Comparison of ENCODE assay signal across 21 cellular contexts in genomic region chr10:114607358-114607998, GRCh38. TPM values are rescaled to one million over a fixed set of nuclear protein-coding genes. Genes with fewer than 3 reads are reported as not detected.
A peak's percentile ranks its signal among the peaks of the same experiment; 100 is the strongest.
DNase-seq lines count a peak whose midpoint lies in the region; ATAC-seq and TF ChIP-seq lines count a peak whose summit lies in the region.
"Had no signal": no experiment of that assay in that cellular context is flagged by ENCODE, and none has a peak within 500 bp of the region (broad histone marks: within the 10 kb centered on the region; RNA-seq: fewer than 3 reads in every experiment).

No MANE protein-coding gene starts in this region.

- H2BK15ac ChIP-seq in IMR-90 (ENCODE audit: low read depth, low read length) = no peak overlapping the region

- TF ChIP-seq CTCF in IMR-90 (conservative IDR thresholded peaks at IDR 0.05; ENCODE audit: low read depth, low read length) (no peak), fibroblast of the aortic adventitia (IDR thresholded peaks at IDR 0.05; ENCODE audit: insufficient read depth, low read length) (no peak), omental fat pad (IDR thresholded peaks at IDR 0.05) (no peak)

- no CpG with 5 or more reads among the region's 8 CpGs for WGBS in IMR-90 (ENCODE audit: extremely low coverage in 2 of 2, insufficient read length in 1 of 2), 2 experiments

- no peak for ATAC-seq in IMR-90 (ENCODE audit: low read depth)
- peak; percentile 81 for ATAC-seq in omental fat pad (ENCODE audit: low FRiP score)
- no peak for ATAC-seq in GM19452 (IDR thresholded peaks at IDR 0.05; ENCODE audit: unreplicated experiment)
- ATAC-seq in HG02981 (IDR thresholded peaks at IDR 0.05; ENCODE audit: unreplicated experiment) = no peak
- ATAC-seq: mucosa of descending colon had no signal

- H2AK5ac ChIP-seq in IMR-90 (ENCODE audit: low read depth, low read length) = no peak overlapping the region

- H3K14ac ChIP-seq in IMR-90 (replicated peaks; ENCODE audit: low read depth, low read length) = no peak overlapping the region

- POLR2A ChIA-PET in IMR-90 (lab: Charles Lee; ENCODE audit: unreplicated experiment) = no interaction called here

- H4K8ac ChIP-seq in IMR-90 (ENCODE audit: low read depth in 2 of 2, low read length in 2 of 2) = no peak overlapping the region

- H4K20me1 ChIP-seq in IMR-90 (ENCODE audit: insufficient read depth, low read length) = no peaks in the 10 kb centered on the region

- no peak for TF ChIP-seq RAD21 in IMR-90 (IDR thresholded peaks at IDR 0.05; ENCODE audit: low read length)

- no peak overlapping the region for H2AFZ ChIP-seq in IMR-90 (replicated peaks; ENCODE audit: low read length, poor library complexity)

- in situ Hi-C loops in IMR-90 (cut with MboI; ENCODE audit: low sequenced_read_pairs) = no loop called here

- no peak overlapping the region for H3K9ac ChIP-seq in IMR-90 (ENCODE audit: low read depth, low read length)

- no peak overlapping the region for H2AK9ac ChIP-seq in IMR-90 (replicated peaks; ENCODE audit: low read depth, low read length, poor library complexity)

- H3K9me1 ChIP-seq in IMR-90 (ENCODE audit: insufficient read depth, low read length) = 0 out of 2 replicates have a peak, but pooled peaks cover 6% of the 10 kb centered on the region

- H4K5ac ChIP-seq in IMR-90 (ENCODE audit: low read depth, low read length) = no peak overlapping the region

- no TSS peak for BruUV-seq in IMR-90 (replicated peaks; lab: Mats Ljungman, UMichigan)

- no peak for TF ChIP-seq POLR2A in IMR-90 (IDR thresholded peaks at IDR 0.05; ENCODE audit: low read depth, low read length)

- intact Hi-C loops in IMR-90 (cut with micrococcal nuclease) = no loop called here

- no peak overlapping the region for H3K4me3 Mint-ChIP-seq in immature natural killer cell
- H3K4me3 Mint-ChIP-seq: B cell had no signal

- peaks cover 0 to 4% (median 3%) of the 10 kb centered on the region in 3 donors for H3K27me3 Mint-ChIP-seq in immature natural killer cell (ENCODE audit: low read depth in 3 of 3)

- H4K91ac ChIP-seq in IMR-90 (ENCODE audit: insufficient read depth, low read depth, low read length) = no peak overlapping the region

- CTCF ChIA-PET in IMR-90 (lab: Yijun Ruan, JAX) = interaction anchor here (0.8 kb wide), 1 partner anchor 23 kb away, joined by 4 read pairs; no protein-coding TSS in a partner anchor

- H3K36me3 Mint-ChIP-seq in immature natural killer cell = no peaks in the 10 kb centered on the region

- H2BK5ac ChIP-seq in IMR-90 (ENCODE audit: low read depth, low read length, poor library complexity, severe bottlenecking) = no peak overlapping the region

- peaks cover under 1% of the 10 kb centered on the region for H3K27me3 ChIP-seq in IMR-90 (ENCODE audit: control insufficient read depth, insufficient read depth, low read length)
- H3K27me3 ChIP-seq: brain microvascular endothelial cell, SJCRH30 had no signal

- dilution Hi-C loops in IMR-90 (cut with HindIII; ENCODE audit: low sequenced_read_pairs, unreplicated experiment) = no loop called here

- H3K4me3 ChIP-seq in IMR-90 (ENCODE audit: insufficient read depth, low read depth, low read length) = no peak overlapping the region
- H3K4me3 ChIP-seq in fibroblast of the aortic adventitia (ENCODE audit: low read depth, low read length) = no peak overlapping the region
- H3K4me3 ChIP-seq: mucosa of descending colon, SJCRH30, skin epidermis, thoracic aorta had no signal

- H3K27ac ChIP-seq in IMR-90 (ENCODE audit: insufficient read depth, low read length) = no peak overlapping the region
- H3K27ac ChIP-seq: brain microvascular endothelial cell, SJCRH30, thoracic aorta had no signal

- H3K18ac ChIP-seq in IMR-90 (ENCODE audit: low read depth, low read length) = no peak overlapping the region

- no peaks in the 10 kb centered on the region for H3K36me3 ChIP-seq in IMR-90 (ENCODE audit: control insufficient read depth, insufficient read depth, low read length)
- H3K36me3 ChIP-seq: brain microvascular endothelial cell, SJCRH30, thoracic aorta had no signal

- H3K4ac ChIP-seq in IMR-90 (ENCODE audit: low read depth, low read length) = no peak overlapping the region

- no peaks in the 10 kb centered on the region for H3K9me3 Mint-ChIP-seq in immature natural killer cell

- no peak overlapping the region for H3K27ac Mint-ChIP-seq in immature natural killer cell
- H3K27ac Mint-ChIP-seq: B cell had no signal

- H3K79me1 ChIP-seq in IMR-90 (ENCODE audit: low read depth in 1 of 2, low read length in 2 of 2) = no peaks in the 10 kb centered on the region; a peak in 1 of 4 replicates

- H2BK20ac ChIP-seq in IMR-90 (ENCODE audit: low read depth, low read length) = no peak overlapping the region

- no peaks in the 10 kb centered on the region for H3K9me3 ChIP-seq in IMR-90 (ENCODE audit: control insufficient read depth, insufficient read depth, low read length)
- H3K9me3 ChIP-seq: mucosa of descending colon, SJCRH30, thoracic aorta had no signal

- no peaks in the 10 kb centered on the region for H3K4me1 ChIP-seq in IMR-90 (ENCODE audit: control insufficient read depth, insufficient read depth, low read length)

- H3K4me1 Mint-ChIP-seq in immature natural killer cell = no peaks in the 10 kb centered on the region
- H3K4me1 Mint-ChIP-seq: B cell had no signal

- DNase-seq in IMR-90 (peak; percentile 56), astrocyte of the hippocampus (ENCODE audit: low read depth, low spot score) (peak; percentile 69), fibroblast of the aortic adventitia (ENCODE audit: low read depth) (peak; percentile 40), omental fat pad (ENCODE audit: low spot score) (no peak), immature natural killer cell (no peak), iPS-NIHi11 (ENCODE audit: low spot score) (no peak)
- DNase-seq: activated CD4-positive, alpha-beta T cell treated with anti-CD3 and anti-CD28 coated beads for 4 hours; activated CD8-positive, alpha-beta memory T cell treated with anti-CD3 and anti-CD28 coated beads, Interleukin-2, amount 50 U/mL, for 48 hours; activated naive CD4-positive, alpha-beta T cell treated with Interleukin-2 at 50 U/mL for 16 hours; brain microvascular endothelial cell; effector memory CD4-positive, alpha-beta T cell; Karpas-422; NCI-H1436; SJCRH30; stimulated activated CD4-positive, alpha-beta T cell treated with anti-CD3 and anti-CD28 coated beads, Interleukin-4, amount 100 ng/mL, for 4 hours had no signal

- H3K56ac ChIP-seq in IMR-90 (ENCODE audit: extremely low read depth, insufficient read depth, low read length) = no peak overlapping the region

- H2BK120ac ChIP-seq in IMR-90 (ENCODE audit: low read depth, low read length) = no peak overlapping the region

- no peak overlapping the region for H3K23ac ChIP-seq in IMR-90 (ENCODE audit: low read depth, low read length)

- no peak overlapping the region for H3K4me2 ChIP-seq in IMR-90 (ENCODE audit: low read depth, low read length)

TF ChIP-seq in IMR-90, 13 proteins besides CTCF, POLR2A, EP300 and RAD21:
- TF ChIP-seq ELK1 (IDR thresholded peaks at IDR 0.05; ENCODE audit: borderline replicate concordance, low read depth, low read length) (no peak), RFX5 (IDR thresholded peaks at IDR 0.05; ENCODE audit: low read depth, low read length) (no peak), BHLHE40 (IDR thresholded peaks at IDR 0.05; ENCODE audit: low read depth, low read length) (no peak), SMC3 (IDR thresholded peaks at IDR 0.05; ENCODE audit: low read depth, low read length) (no peak)

RNA-seq across cellular contexts. Expression of gene ABLIM1, which starts 50.6 kb away (rescaled TPM):
- total RNA-seq in IMR-90 (2012; rRNA removed) (9.9 and 11.1 TPM in 2 replicates), fibroblast of the aortic adventitia (ENCODE audit: low replicate concordance) (14.4 and 36.1 TPM in 2 replicates), omental fat pad (100 to 1,000 TPM; 122 to 257 (median 138) TPM)
- polyA plus RNA-seq in IMR-90 (2012; rRNA removed) (7.7 and 8.1 TPM in 2 replicates), immature natural killer cell (100 to 1,000 TPM in 1 of 3 donors, 10 to 100 TPM in 2; 66.2 to 121 (median 74.1) TPM)
- polyA plus RNA-seq in IMR-90 (2012; cell fraction: cytosol; rRNA removed) = 2.7 and 6.9 TPM in 2 replicates
- 10.3 and 22.7 TPM in 2 replicates for polyA plus RNA-seq in IMR-90 (2012; cell fraction: nucleus; rRNA removed; ENCODE audit: low replicate concordance)

Comparison
In these comparisons a context has a peak if more than half of its experiments do, and no peak if none do; other contexts are left out.
1. DNase-seq: peak in IMR-90 (single experiment), astrocyte of the hippocampus (single experiment) and fibroblast of the aortic adventitia (single experiment); none in omental fat pad (single experiment), immature natural killer cell (0 of 3) and iPS-NIHi11 (single experiment).